ENCODE assay signal across 8 cellular contexts in the genomic region with DNA sequence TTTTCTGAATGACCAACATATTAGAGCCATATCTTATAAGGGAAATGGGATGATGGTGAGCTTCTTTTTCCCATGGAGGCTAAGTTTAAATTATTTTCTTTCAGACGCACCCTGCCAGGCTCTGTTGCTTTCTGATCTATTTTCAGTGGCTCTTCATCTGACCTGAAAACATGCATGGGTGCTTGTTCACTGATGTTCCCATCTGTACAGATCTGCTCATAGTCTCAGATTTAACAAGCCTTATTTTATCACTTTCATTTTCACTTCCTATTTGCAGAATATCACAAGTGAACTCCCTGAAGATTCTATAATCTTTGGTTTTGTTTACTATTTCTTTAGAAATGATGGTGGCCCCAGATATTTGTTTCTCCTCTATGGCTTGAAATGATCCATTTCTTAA. TPM values are rescaled to one million over a fixed set of nuclear protein-coding genes. Genes with fewer than 3 reads are reported as not detected.
DNase-seq lines count a peak whose midpoint lies in the region; ATAC-seq and TF ChIP-seq lines count a peak whose summit lies in the region.

No MANE protein-coding gene starts in this region.

- peaks cover 3% of the 10 kb centered on the region for H3K36me3 Mint-ChIP-seq in activated naive CD4-positive, alpha-beta T cell treated with anti-CD3 and anti-CD28 coated beads, Interleukin-2, amount 10 ng/mL, durations not matched to agents 7 days and 5 days
- no peaks in the 10 kb centered on the region for H3K36me3 Mint-ChIP-seq in stimulated activated naive CD8-positive, alpha-beta T cell treated with anti-CD3 and anti-CD28 coated beads, Interleukin-15, Interleukin-2, amounts not matched to agents 100 ng/mL and 50 ng/mL, for 24 hours (ENCODE audit: low read depth)

- CTCF ChIA-PET in activated naive CD4-positive, alpha-beta T cell treated with anti-CD3 and anti-CD28 coated beads, Interleukin-2, amount 10 ng/mL, durations not matched to agents 7 days and 5 days (lab: Charles Lee) = interaction anchor here (1.1 kb wide), 1 partner anchor 30 kb away, joined by 4 read pairs; no protein-coding TSS in a partner anchor

- no peak for TF ChIP-seq POLR2A in Peyer's patch (IDR thresholded peaks at IDR 0.05)

- ATAC-seq in HG02885 (IDR thresholded peaks at IDR 0.05; ENCODE audit: poor library complexity, unreplicated experiment) = peak; percentile 100

- H3K27me3 ChIP-seq in Peyer's patch = no peaks in the 10 kb centered on the region
- H3K27me3 ChIP-seq in WERI-Rb-1 (ENCODE audit: insufficient read depth, low read depth, severe bottlenecking) = no peaks in the 10 kb centered on the region

- peaks cover 5% of the 10 kb centered on the region for H3K9me3 Mint-ChIP-seq in activated naive CD4-positive, alpha-beta T cell treated with anti-CD3 and anti-CD28 coated beads, Interleukin-2, amount 10 ng/mL, durations not matched to agents 7 days and 5 days
- H3K9me3 Mint-ChIP-seq in stimulated activated naive CD8-positive, alpha-beta T cell treated with anti-CD3 and anti-CD28 coated beads, Interleukin-15, Interleukin-2, amounts not matched to agents 100 ng/mL and 50 ng/mL, for 24 hours = no peaks in the 10 kb centered on the region

- H3K27ac ChIP-seq in Peyer's patch = peak overlapping the region in 2 of 4 donors; percentile 30 to 61
- H3K27ac ChIP-seq in WERI-Rb-1 = no peak overlapping the region

- H3K27me3 Mint-ChIP-seq in activated naive CD4-positive, alpha-beta T cell treated with anti-CD3 and anti-CD28 coated beads, Interleukin-2, amount 10 ng/mL, durations not matched to agents 7 days and 5 days = no peaks in the 10 kb centered on the region
- no peaks in the 10 kb centered on the region for H3K27me3 Mint-ChIP-seq in stimulated activated naive CD8-positive, alpha-beta T cell treated with anti-CD3 and anti-CD28 coated beads, Interleukin-15, Interleukin-2, amounts not matched to agents 100 ng/mL and 50 ng/mL, for 24 hours

- H3K9me3 ChIP-seq in Peyer's patch (no peaks in the 10 kb centered on the region), WERI-Rb-1 (ENCODE audit: severe bottlenecking) (no peaks in the 10 kb centered on the region)

- no peak overlapping the region for H3K4me3 ChIP-seq in Peyer's patch
- H3K4me3 ChIP-seq in WERI-Rb-1 (ENCODE audit: low read depth, low read length) = no peak overlapping the region

- H3K4me1 Mint-ChIP-seq in activated naive CD4-positive, alpha-beta T cell treated with anti-CD3 and anti-CD28 coated beads, Interleukin-2, amount 10 ng/mL, durations not matched to agents 7 days and 5 days = peaks cover 30% of the 10 kb centered on the region
- H3K4me1 Mint-ChIP-seq in stimulated activated naive CD8-positive, alpha-beta T cell treated with anti-CD3 and anti-CD28 coated beads, Interleukin-15, Interleukin-2, amounts not matched to agents 100 ng/mL and 50 ng/mL, for 24 hours (ENCODE audit: low read depth) = peaks cover 34% of the 10 kb centered on the region

- peak overlapping the region; percentile 85 for H3K27ac Mint-ChIP-seq in activated naive CD4-positive, alpha-beta T cell treated with anti-CD3 and anti-CD28 coated beads, Interleukin-2, amount 10 ng/mL, durations not matched to agents 7 days and 5 days
- peak overlapping the region; percentile 62 for H3K27ac Mint-ChIP-seq in stimulated activated naive CD8-positive, alpha-beta T cell treated with anti-CD3 and anti-CD28 coated beads, Interleukin-15, Interleukin-2, amounts not matched to agents 100 ng/mL and 50 ng/mL, for 24 hours

- DNase-seq in activated naive CD4-positive, alpha-beta T cell treated with anti-CD3 and anti-CD28 coated beads, Interleukin-2, amount 10 ng/mL, durations not matched to agents 7 days and 5 days = peak; percentile 24
- no peak for DNase-seq in activated naive CD4-positive, alpha-beta T cell (lab: John Stamatoyannopoulos, UW)
- DNase-seq in Peyer's patch (peak in 2 of 3 donors; percentile 30 to 49), WERI-Rb-1 (no peak), NCI-H510A (lab: John Stamatoyannopoulos, UW) (no peak), cerebellar nuclear complex (lab: John Stamatoyannopoulos, UW) (no peak)

- H3K36me3 ChIP-seq in Peyer's patch = no peaks in the 10 kb centered on the region
- H3K36me3 ChIP-seq in WERI-Rb-1 = no peaks in the 10 kb centered on the region

- H3K4me1 ChIP-seq in Peyer's patch = no peaks in the 10 kb centered on the region

- peak overlapping the region; percentile 17 for H3K4me3 Mint-ChIP-seq in activated naive CD4-positive, alpha-beta T cell treated with anti-CD3 and anti-CD28 coated beads, Interleukin-2, amount 10 ng/mL, durations not matched to agents 7 days and 5 days
- H3K4me3 Mint-ChIP-seq in stimulated activated naive CD8-positive, alpha-beta T cell treated with anti-CD3 and anti-CD28 coated beads, Interleukin-15, Interleukin-2, amounts not matched to agents 100 ng/mL and 50 ng/mL, for 24 hours = peak overlapping the region; percentile 58

- no peak for TF ChIP-seq CTCF in Peyer's patch (IDR thresholded peaks at IDR 0.05)
- no peak for TF ChIP-seq CTCF in WERI-Rb-1 (IDR thresholded peaks at IDR 0.05; ENCODE audit: low read depth, low read length)

RNA-seq across cellular contexts. Expression of a gene that starts 31.1 kb away (rescaled TPM):
- total RNA-seq in Peyer's patch = 100 to 1,000 TPM in 2 of 4 donors, 10 to 100 TPM in 2; 99.0 to 116 (median 103) TPM

Comparison
In these comparisons a context has a peak if more than half of its experiments do, and no peak if none do; other contexts are left out.
1. DNase-seq: peak in activated naive CD4-positive, alpha-beta T cell treated with anti-CD3 and anti-CD28 coated beads, Interleukin-2, amount 10 ng/mL, durations not matched to agents 7 days and 5 days (single experiment) and Peyer's patch (2 of 3); none in activated naive CD4-positive, alpha-beta T cell (0 of 4), WERI-Rb-1 (single experiment), NCI-H510A (single experiment) and cerebellar nuclear complex (0 of 2).